In the genomic region with DNA sequence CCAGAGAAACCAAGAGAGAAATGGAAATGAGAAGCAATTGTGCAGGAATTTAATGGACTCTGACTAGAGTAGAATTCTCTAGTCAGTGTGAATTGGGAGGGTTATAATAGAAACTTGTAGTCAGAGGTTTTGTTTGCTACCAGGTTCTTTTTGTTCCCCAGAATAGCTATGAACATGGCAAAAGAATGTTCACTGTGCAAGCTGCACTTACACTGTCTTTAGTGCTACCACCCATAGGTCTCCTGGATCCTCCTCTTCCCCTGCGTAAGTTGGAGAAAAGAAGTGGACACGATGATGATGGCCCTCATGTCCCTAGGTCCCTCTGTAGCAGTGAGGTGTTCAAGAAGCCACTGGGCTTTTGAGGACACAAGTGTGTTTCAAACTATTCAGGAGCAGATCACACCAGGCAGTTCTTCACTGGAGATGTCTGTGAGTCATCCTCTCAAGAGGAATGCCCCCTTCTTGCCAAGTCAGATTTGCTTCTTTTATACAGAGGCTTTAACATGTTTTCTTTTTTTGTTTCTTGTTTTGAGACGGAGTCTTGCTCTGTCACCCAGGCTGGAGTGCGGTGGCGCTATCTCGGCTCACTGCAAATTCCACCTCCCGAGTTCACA, we compare ENCODE assay signal across 14 cellular contexts. TPM values are rescaled to one million over a fixed set of nuclear protein-coding genes. Genes with fewer than 3 reads are reported as not detected.
DNase-seq lines count a peak whose midpoint lies in the region; ATAC-seq and TF ChIP-seq lines count a peak whose summit lies in the region.
"Had no signal": no experiment of that assay in that cellular context is flagged by ENCODE, and none has a peak within 500 bp of the region (broad histone marks: within the 10 kb centered on the region; RNA-seq: fewer than 3 reads in every experiment).

No MANE protein-coding gene starts in this region.

- ATAC-seq in HCT116 (peak; percentile 22; the same call in 1 of the 2 replicates), body of pancreas (no peak)
- ATAC-seq: upper lobe of right lung had no signal

- H3K4me2 ChIP-seq in HCT116 (ENCODE audit: low read length) = no peak overlapping the region
- H3K4me2 ChIP-seq: KMS-11, PC-9 had no signal

- no peaks in the 10 kb centered on the region for H3K27me3 ChIP-seq in HCT116 (ENCODE audit: insufficient read depth, low read length)
- H3K27me3 ChIP-seq in brain microvascular endothelial cell (replicated peaks) = no peaks in the 10 kb centered on the region
- no peaks in the 10 kb centered on the region for H3K27me3 ChIP-seq in esophagus squamous epithelium
- no peaks in the 10 kb centered on the region for H3K27me3 ChIP-seq in body of pancreas
- H3K27me3 ChIP-seq: upper lobe of right lung had no signal

- intact Hi-C loops in HCT116 (cut with micrococcal nuclease) (no loop called here), esophagus squamous epithelium (cut with DNase I) (no loop called here), body of pancreas (cut with DNase I) (no loop called here)

- H3K79me2 ChIP-seq in HCT116 (ENCODE audit: insufficient read depth, low read length) = no peaks in the 10 kb centered on the region

- in situ Hi-C loops in brain microvascular endothelial cell (cut with HindIII; ENCODE audit: low pct_ligation_motif_present, low sequenced_read_pairs) = no loop called here
- in situ Hi-C loops in KBM-7 (cut with MboI; ENCODE audit: low pct_unique_long_range_greater_than_20kb, low sequenced_read_pairs) = no loop called here

- H3K9me2 ChIP-seq in HCT116 (ENCODE audit: insufficient read depth) = no peaks in the 10 kb centered on the region

- H3K4me1 ChIP-seq in HCT116 (ENCODE audit: control insufficient read depth in 1 of 2, insufficient read depth in 2 of 2, low read length in 2 of 2) (no peaks in the 10 kb centered on the region), esophagus squamous epithelium (peaks cover 0 to 9% (median 0%) of the 10 kb centered on the region in 3 donors), body of pancreas (no peaks in the 10 kb centered on the region)
- H3K4me1 ChIP-seq: upper lobe of right lung had no signal

- no peaks in the 10 kb centered on the region for H3K9me3 ChIP-seq in HCT116 (ENCODE audit: control insufficient read depth in 1 of 2, insufficient read depth in 1 of 2, low read depth in 1 of 2, low read length in 2 of 2)
- H3K9me3 ChIP-seq in esophagus squamous epithelium = no peaks in the 10 kb centered on the region
- no peaks in the 10 kb centered on the region for H3K9me3 ChIP-seq in body of pancreas
- H3K9me3 ChIP-seq: upper lobe of right lung had no signal

- H3K4me3 ChIP-seq in AG09309 (ENCODE audit: control insufficient read depth, low read depth, low read length) (no peak overlapping the region), HCT116 (replicated peaks in 1 of 2; ENCODE audit: low read depth in 1 of 2, low read length in 2 of 2) (no peak overlapping the region), brain microvascular endothelial cell (ENCODE audit: low read depth, low read length) (no peak overlapping the region), esophagus squamous epithelium (no peak overlapping the region), body of pancreas (no peak overlapping the region)
- H3K4me3 ChIP-seq: PC-9, upper lobe of right lung had no signal

- DNase-seq in AG09309 (ENCODE audit: low read depth) (peak; percentile 34), HCT116 (ENCODE audit: low read depth, low spot score) (no peak), brain microvascular endothelial cell (peak; percentile 75), islet precursor cell (peak; percentile 52), esophagus squamous epithelium (lab: John Stamatoyannopoulos, UW) (no peak), mucosa of gallbladder (ENCODE audit: low spot score) (no peak), KBM-7 (no peak), body of pancreas (no peak)
- DNase-seq: NCI-H2171, PC-9, small intestine, upper lobe of right lung had no signal

- TF ChIP-seq RAD21 in HCT116 (IDR thresholded peaks at IDR 0.05; ENCODE audit: low read depth) = no peak

- no peak overlapping the region for H3K9ac ChIP-seq in HCT116 (ENCODE audit: low read length)
- H3K9ac ChIP-seq: KMS-11 had no signal

- no peak overlapping the region for H2AFZ ChIP-seq in HCT116 (ENCODE audit: low read depth, low read length, poor library complexity, severe bottlenecking)
- H2AFZ ChIP-seq: PC-9 had no signal

- POLR2A ChIA-PET in HCT116 (lab: Charles Lee) = no interaction called here

- TF ChIP-seq POLR2A in HCT116 (IDR thresholded peaks at IDR 0.05; ENCODE audit: borderline replicate concordance, extremely low read depth, insufficient read depth, insufficient read length) (no peak), esophagus squamous epithelium (IDR thresholded peaks at IDR 0.05) (no peak), body of pancreas (IDR thresholded peaks at IDR 0.05) (no peak)

- 46 to 68% methylated on average over 7 of the region's 7 CpGs for WGBS in esophagus squamous epithelium, 2 donors
- 92 to 94% methylated on average over 7 of the region's 7 CpGs for WGBS in body of pancreas, 2 donors

- CTCF ChIA-PET in HCT116 (lab: Charles Lee) = no interaction called here

- no peaks in the 10 kb centered on the region for H4K20me1 ChIP-seq in HCT116 (ENCODE audit: insufficient read depth)

- H3K36me3 ChIP-seq in HCT116 (ENCODE audit: control insufficient read depth in 1 of 2, insufficient read depth in 2 of 2, low read length in 2 of 2) (no peaks in the 10 kb centered on the region), brain microvascular endothelial cell (replicated peaks) (no peaks in the 10 kb centered on the region), esophagus squamous epithelium (no peaks in the 10 kb centered on the region), body of pancreas (replicated peaks in 1 of 2; ENCODE audit: insufficient read depth in 1 of 2, low read depth in 2 of 2) (no peaks in the 10 kb centered on the region)
- H3K36me3 ChIP-seq: upper lobe of right lung had no signal

- RAD21 ChIA-PET in HCT116 (lab: Charles Lee; ENCODE audit: low non-redundant PET in 1 of 2, low total read pairs in 2 of 2, uncharacterized antibody in 2 of 2, unreplicated experiment in 2 of 2) = no interaction called here

- no peak overlapping the region for H3K27ac ChIP-seq in HCT116 (ENCODE audit: low read depth, low read length)
- no peak overlapping the region for H3K27ac ChIP-seq in brain microvascular endothelial cell
- H3K27ac ChIP-seq in esophagus squamous epithelium = no peak overlapping the region
- no peak overlapping the region for H3K27ac ChIP-seq in body of pancreas
- H3K27ac ChIP-seq: KMS-11, PC-9, upper lobe of right lung had no signal

- BruUV-seq in HCT116 (replicated peaks; lab: Mats Ljungman, UMichigan) = no TSS peak

- no peak for TF ChIP-seq CTCF in AG09309 (IDR thresholded peaks at IDR 0.05; ENCODE audit: control insufficient read depth, insufficient read depth, low read depth, low read length, missing control alignments)
- no peak for TF ChIP-seq CTCF in HCT116 (IDR thresholded peaks at IDR 0.05 in 2 of 3, conservative IDR thresholded peaks at IDR 0.05 in 1 of 3; ENCODE audit: borderline replicate concordance in 1 of 3, insufficient read depth in 1 of 3, low read depth in 2 of 3, low read length in 2 of 3)
- TF ChIP-seq CTCF in brain microvascular endothelial cell (IDR thresholded peaks at IDR 0.05; ENCODE audit: low read depth, low read length, missing control alignments) = no peak
- TF ChIP-seq CTCF in esophagus squamous epithelium (IDR thresholded peaks at IDR 0.05) = no peak
- TF ChIP-seq CTCF in body of pancreas (IDR thresholded peaks at IDR 0.05) = no peak

TF ChIP-seq in HCT116, 20 proteins besides CTCF, POLR2A, EP300 and RAD21 (continues in another document):
- TF ChIP-seq EZH2 (IDR thresholded peaks at IDR 0.05) (no peak), CEBPB (IDR thresholded peaks at IDR 0.05; ENCODE audit: low read depth) (no peak), TCF7L2 (IDR thresholded peaks at IDR 0.05; ENCODE audit: borderline replicate concordance, extremely low read depth, insufficient read depth, insufficient read length) (no peak), POLR2AphosphoS5 (IDR thresholded peaks at IDR 0.05; ENCODE audit: low read depth, low read length) (no peak), ZFX (IDR thresholded peaks at IDR 0.05) (no peak), YY1 (IDR thresholded peaks at IDR 0.05; ENCODE audit: extremely low read depth, insufficient replicate concordance, low read depth, low read length) (no peak), CBX3 (IDR thresholded peaks at IDR 0.05; ENCODE audit: low read depth) (no peak), SIN3A (IDR thresholded peaks at IDR 0.05; ENCODE audit: low read depth) (no peak), SP1 (IDR thresholded peaks at IDR 0.05; ENCODE audit: low read depth) (no peak), ZNF274 (IDR thresholded peaks at IDR 0.05; ENCODE audit: low read depth, low read length) (no peak), EGR1 (IDR thresholded peaks at IDR 0.05; ENCODE audit: low read depth) (no peak), EZH2phosphoT487 (IDR thresholded peaks at IDR 0.05; ENCODE audit: borderline replicate concordance) (no peak), JUND (IDR thresholded peaks at IDR 0.05) (no peak)
- TF ChIP-seq, protein P1, sequence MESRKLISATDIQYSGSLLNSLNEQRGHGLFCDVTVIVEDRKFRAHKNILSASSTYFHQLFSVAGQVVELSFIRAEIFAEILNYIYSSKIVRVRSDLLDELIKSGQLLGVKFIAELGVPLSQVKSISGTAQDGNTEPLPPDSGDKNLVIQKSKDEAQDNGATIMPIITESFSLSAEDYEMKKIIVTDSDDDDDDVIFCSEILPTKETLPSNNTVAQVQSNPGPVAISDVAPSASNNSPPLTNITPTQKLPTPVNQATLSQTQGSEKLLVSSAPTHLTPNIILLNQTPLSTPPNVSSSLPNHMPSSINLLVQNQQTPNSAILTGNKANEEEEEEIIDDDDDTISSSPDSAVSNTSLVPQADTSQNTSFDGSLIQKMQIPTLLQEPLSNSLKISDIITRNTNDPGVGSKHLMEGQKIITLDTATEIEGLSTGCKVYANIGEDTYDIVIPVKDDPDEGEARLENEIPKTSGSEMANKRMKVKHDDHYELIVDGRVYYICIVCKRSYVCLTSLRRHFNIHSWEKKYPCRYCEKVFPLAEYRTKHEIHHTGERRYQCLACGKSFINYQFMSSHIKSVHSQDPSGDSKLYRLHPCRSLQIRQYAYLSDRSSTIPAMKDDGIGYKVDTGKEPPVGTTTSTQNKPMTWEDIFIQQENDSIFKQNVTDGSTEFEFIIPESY (IDR thresholded peaks at IDR 0.05; ENCODE audit: extremely low read depth, insufficient replicate concordance, low read length) = no peak

RNA-seq across cellular contexts. Expression of a gene that starts 47.6 kb away (rescaled TPM):
- 8.0 TPM for total RNA-seq in HCT116 (2021; ENCODE audit: unreplicated experiment)
- 1.9 and 2.1 TPM in 2 replicates for polyA plus RNA-seq in HCT116 (2012)
- total RNA-seq in esophagus squamous epithelium = 1 to 10 TPM; 2.3 to 6.3 (median 4.5) TPM
- total RNA-seq in mucosa of gallbladder = 11.6 TPM
- total RNA-seq in body of pancreas = 10 to 100 TPM in 1 of 2 donors, 1 to 10 TPM in 1; 6.7 to 11.2 TPM

RNA-seq across cellular contexts. Expression of a gene that starts 54.3 kb away (rescaled TPM):
- not detected for total RNA-seq in HCT116 (2021; ENCODE audit: unreplicated experiment)
- 0.05 and 0.39 TPM in 2 replicates for polyA plus RNA-seq in HCT116 (2012)
- total RNA-seq in esophagus squamous epithelium = not detected
- total RNA-seq in mucosa of gallbladder = not detected
- not detected for total RNA-seq in body of pancreas
- total RNA-seq: dermis microvascular lymphatic vessel endothelial cell, PC-9, upper lobe of right lung had no signal
- polyA plus RNA-seq: small intestine had no signal

Comparison
In these comparisons a context has a peak if more than half of its experiments do, and no peak if none do; other contexts are left out.
1. DNase-seq: peak in AG09309 (single experiment), brain microvascular endothelial cell (single experiment) and islet precursor cell (single experiment); none in HCT116 (single experiment), esophagus squamous epithelium (single experiment), mucosa of gallbladder (single experiment), KBM-7 (single experiment) and body of pancreas (0 of 4).